In genomic region chr12:57238854-57239554, GRCh38 we compare ENCODE assay signal across 1 cellular context.
A peak's percentile ranks its signal among the peaks of the same experiment; 100 is the strongest.
TF ChIP-seq lines count a peak whose summit lies in the region.

No MANE protein-coding gene starts in this region.

TF ChIP-seq in HepG2, 621 proteins besides CTCF, POLR2A, EP300 and RAD21 (continued from another document and continues in another):
- TF ChIP-seq SNAPC4 (CRISPR knock-in tag; IDR thresholded peaks at IDR 0.05) = 0 out of 2 replicates have a peak, but pooled peaks have one; percentile 57
- TF ChIP-seq GLI4 (CRISPR knock-in tag; IDR thresholded peaks at IDR 0.05; ENCODE audit: borderline replicate concordance) = no peak; the same call in 1 of the 2 replicates
- no peak; the same call in 1 of the 2 replicates for TF ChIP-seq RFXAP (CRISPR knock-in tag; IDR thresholded peaks at IDR 0.05; ENCODE audit: borderline replicate concordance)
- no peak; the same call in 1 of the 2 replicates for TF ChIP-seq NR2F2 (IDR thresholded peaks at IDR 0.05; ENCODE audit: borderline replicate concordance, low read depth)
- 0 out of 2 replicates have a peak, but pooled peaks have one; percentile 6 for TF ChIP-seq ZNF670 (CRISPR knock-in tag; IDR thresholded peaks at IDR 0.05; ENCODE audit: borderline replicate concordance)
- no peak for TF ChIP-seq ZBTB8A (CRISPR knock-in tag; IDR thresholded peaks at IDR 0.05; ENCODE audit: borderline replicate concordance, low read depth)
- TF ChIP-seq SRSF4 (IDR thresholded peaks at IDR 0.05; ENCODE audit: low read depth, low read length, poor library complexity, severe bottlenecking) = no peak
- no peak for TF ChIP-seq ZNF296 (CRISPR knock-in tag; conservative IDR thresholded peaks at IDR 0.05)
- TF ChIP-seq HNF1A (IDR thresholded peaks at IDR 0.05; ENCODE audit: low read depth) = no peak
- TF ChIP-seq HNF1A (CRISPR knock-in tag; IDR thresholded peaks at IDR 0.05; ENCODE audit: borderline replicate concordance) = no peak
- no peak for TF ChIP-seq ZUFSP (CRISPR knock-in tag; IDR thresholded peaks at IDR 0.05; ENCODE audit: borderline replicate concordance)
- TF ChIP-seq MXD4 (CRISPR knock-in tag; IDR thresholded peaks at IDR 0.05) = no peak; the same call in 1 of the 2 replicates
- peak; percentile 80 for TF ChIP-seq ZSCAN25 (CRISPR knock-in tag; IDR thresholded peaks at IDR 0.05)
- TF ChIP-seq BORCS8-MEF2B (CRISPR knock-in tag; IDR thresholded peaks at IDR 0.05) = peak; percentile 67
- TF ChIP-seq DRAP1 (CRISPR knock-in tag; IDR thresholded peaks at IDR 0.05) = peak; percentile 88
- peak; percentile 76; the same call in 1 of the 2 replicates for TF ChIP-seq ZNF331 (CRISPR knock-in tag; IDR thresholded peaks at IDR 0.05)
- no peak for TF ChIP-seq ZFP62 (CRISPR knock-in tag; IDR thresholded peaks at IDR 0.05)
- no peak for TF ChIP-seq CEBPG (CRISPR knock-in tag; IDR thresholded peaks at IDR 0.05)
- TF ChIP-seq ZNF20 (CRISPR knock-in tag; IDR thresholded peaks at IDR 0.05) = no peak
- no peak for TF ChIP-seq ZNF30 (CRISPR knock-in tag; IDR thresholded peaks at IDR 0.05)
- TF ChIP-seq SOX13 (IDR thresholded peaks at IDR 0.05) = no peak
- 0 out of 4 replicates have a peak, but pooled peaks of 1 of the 2 experiments have one; percentile 16 for TF ChIP-seq SOX13 (CRISPR knock-in tag; conservative IDR thresholded peaks at IDR 0.05 in 1 of 2, IDR thresholded peaks at IDR 0.05 in 1 of 2)
- peak; percentile 93 for TF ChIP-seq ZNF574 (CRISPR knock-in tag; IDR thresholded peaks at IDR 0.05)
- TF ChIP-seq PBX2 (CRISPR knock-in tag; IDR thresholded peaks at IDR 0.05) = no peak
- TF ChIP-seq MAF1 (CRISPR knock-in tag; IDR thresholded peaks at IDR 0.05; ENCODE audit: borderline replicate concordance) = no peak
- TF ChIP-seq ZNF160 (CRISPR knock-in tag; IDR thresholded peaks at IDR 0.05) = no peak
- TF ChIP-seq HNRNPL (IDR thresholded peaks at IDR 0.05; ENCODE audit: low read depth, low read length) = 0 out of 2 replicates have a peak, but pooled peaks have one; percentile 50
- no peak for TF ChIP-seq ZNF562 (CRISPR knock-in tag; IDR thresholded peaks at IDR 0.05; ENCODE audit: borderline replicate concordance)
- no peak for TF ChIP-seq ZNF17 (CRISPR knock-in tag; IDR thresholded peaks at IDR 0.05)
- no peak for TF ChIP-seq ZNF121 (CRISPR knock-in tag; IDR thresholded peaks at IDR 0.05)
- TF ChIP-seq RARA (CRISPR knock-in tag; IDR thresholded peaks at IDR 0.05) = no peak
- no peak for TF ChIP-seq ZNF264 (CRISPR knock-in tag; IDR thresholded peaks at IDR 0.05)
- peak; percentile 74 for TF ChIP-seq SP4 (CRISPR knock-in tag; IDR thresholded peaks at IDR 0.05)
- peak; percentile 68; the same call in 1 of the 2 replicates for TF ChIP-seq ZNF784 (CRISPR knock-in tag; IDR thresholded peaks at IDR 0.05; ENCODE audit: borderline replicate concordance)
- TF ChIP-seq KLF13 (CRISPR knock-in tag; IDR thresholded peaks at IDR 0.05) = no peak
